In the genomic region with DNA sequence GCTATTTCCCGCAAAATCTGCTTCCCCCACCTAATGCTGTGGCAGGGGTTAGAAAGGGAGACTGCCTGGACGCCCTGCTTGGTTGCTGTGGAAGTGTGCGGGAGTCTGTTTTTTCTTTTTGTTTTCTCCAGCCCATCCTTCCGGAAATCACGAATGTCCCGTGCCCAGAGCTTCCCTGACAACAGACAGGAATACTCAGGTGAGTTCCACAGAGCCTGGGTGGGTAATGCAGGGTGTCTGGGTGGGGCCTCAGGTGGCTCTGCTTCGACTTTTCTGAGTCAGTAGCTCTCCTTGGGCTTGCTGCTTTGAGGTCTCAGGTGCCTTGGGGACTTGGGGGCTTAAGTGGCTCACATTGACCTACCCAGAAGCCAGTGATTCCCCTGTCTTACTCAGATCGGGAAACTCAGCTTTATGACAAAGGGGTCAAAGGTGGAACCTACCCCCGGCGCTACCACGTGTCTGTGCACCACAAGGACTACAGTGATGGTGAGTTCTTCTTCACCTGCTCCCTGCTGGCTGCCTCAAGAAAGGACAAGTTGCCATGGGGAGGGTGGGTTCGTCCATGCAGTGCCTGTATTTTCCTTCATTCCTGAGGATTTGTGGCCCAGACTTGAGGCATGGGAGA, we compare ENCODE assay signal across 18 cellular contexts. TPM values are rescaled to one million over a fixed set of nuclear protein-coding genes. Genes with fewer than 3 reads are reported as not detected.
DNase-seq lines count a peak whose midpoint lies in the region; ATAC-seq and TF ChIP-seq lines count a peak whose summit lies in the region.
"Had no signal": no experiment of that assay in that cellular context is flagged by ENCODE, and none has a peak within 500 bp of the region (broad histone marks: within the 10 kb centered on the region; RNA-seq: fewer than 3 reads in every experiment).

No MANE protein-coding gene starts in this region.

- H3K27me3 Mint-ChIP-seq in activated T-cell treated with anti-CD3 and anti-CD28 coated beads, Interleukin-2, amount 50 U/mL, for 4 hours (ENCODE audit: low read depth), result no peaks in the 10 kb centered on the region
- H3K27me3 Mint-ChIP-seq in activated naive CD8-positive, alpha-beta T cell treated with anti-CD3 and anti-CD28 coated beads, Interleukin-2, amount 50 U/mL, for 24 hours, result no peaks in the 10 kb centered on the region
- H3K27me3 Mint-ChIP-seq: dendritic cell treated with granulocyte-macrophage colony-stimulating factor and Interleukin-4, amounts not matched to agents 40 ng/mL and 50 ng/mL, for 4 days; naive B cell had no signal

- peaks cover 16% of the 10 kb centered on the region for H3K4me1 Mint-ChIP-seq in activated T-cell treated with anti-CD3 and anti-CD28 coated beads, Interleukin-2, amount 50 U/mL, for 4 hours (ENCODE audit: low read depth)
- H3K4me1 Mint-ChIP-seq in activated naive CD8-positive, alpha-beta T cell treated with anti-CD3 and anti-CD28 coated beads, Interleukin-2, amount 50 U/mL, for 24 hours, result peaks cover 26% of the 10 kb centered on the region

- no peak overlapping the region for H3K4me3 Mint-ChIP-seq in activated T-cell treated with anti-CD3 and anti-CD28 coated beads, Interleukin-2, amount 50 U/mL, for 4 hours
- H3K4me3 Mint-ChIP-seq in activated naive CD8-positive, alpha-beta T cell treated with anti-CD3 and anti-CD28 coated beads, Interleukin-2, amount 50 U/mL, for 24 hours, result no peak overlapping the region
- H3K4me3 Mint-ChIP-seq: dendritic cell treated with granulocyte-macrophage colony-stimulating factor and Interleukin-4, amounts not matched to agents 40 ng/mL and 50 ng/mL, for 4 days; naive B cell; T-helper 2 cell treated with Interferon-gamma antibody and Interleukin-4, amounts not matched to agents 5 μg/mL and 100 μg/mL, for 36 hours had no signal

- H3K27ac Mint-ChIP-seq in activated naive CD8-positive, alpha-beta T cell treated with anti-CD3 and anti-CD28 coated beads, Interleukin-2, amount 50 U/mL, for 24 hours, result peak overlapping the region; percentile 77
- H3K27ac Mint-ChIP-seq: dendritic cell treated with granulocyte-macrophage colony-stimulating factor and Interleukin-4, amounts not matched to agents 40 ng/mL and 50 ng/mL, for 4 days; T-helper 2 cell treated with Interferon-gamma antibody and Interleukin-4, amounts not matched to agents 5 μg/mL and 100 μg/mL, for 36 hours had no signal

- TF ChIP-seq CTCF in GM12874 (IDR thresholded peaks at IDR 0.05; ENCODE audit: insufficient read depth, low read depth, low read length), result peak; percentile 16; the same call in 1 of the 2 replicates

- ATAC-seq in activated T-cell treated with anti-CD3 and anti-CD28 coated beads, Interleukin-2, amount 50 U/mL, for 4 hours, result peak; percentile 33 to 35
- peak; percentile 37 for ATAC-seq in activated naive CD8-positive, alpha-beta T cell treated with anti-CD3 and anti-CD28 coated beads, Interleukin-2, amount 50 U/mL, for 24 hours
- ATAC-seq in HG03159 (IDR thresholded peaks at IDR 0.05; ENCODE audit: unreplicated experiment), result no peak
- ATAC-seq: upper lobe of right lung had no signal

- peaks cover 35% of the 10 kb centered on the region for H3K36me3 Mint-ChIP-seq in activated T-cell treated with anti-CD3 and anti-CD28 coated beads, Interleukin-2, amount 50 U/mL, for 4 hours (ENCODE audit: insufficient read depth)
- peaks cover 12% of the 10 kb centered on the region for H3K36me3 Mint-ChIP-seq in activated naive CD8-positive, alpha-beta T cell treated with anti-CD3 and anti-CD28 coated beads, Interleukin-2, amount 50 U/mL, for 24 hours (ENCODE audit: low read depth)

- no peaks in the 10 kb centered on the region for H3K9me3 Mint-ChIP-seq in activated T-cell treated with anti-CD3 and anti-CD28 coated beads, Interleukin-2, amount 50 U/mL, for 4 hours
- no peaks in the 10 kb centered on the region for H3K9me3 Mint-ChIP-seq in activated naive CD8-positive, alpha-beta T cell treated with anti-CD3 and anti-CD28 coated beads, Interleukin-2, amount 50 U/mL, for 24 hours
- H3K9me3 Mint-ChIP-seq: dendritic cell treated with granulocyte-macrophage colony-stimulating factor and Interleukin-4, amounts not matched to agents 40 ng/mL and 50 ng/mL, for 4 days; naive B cell; T-helper 2 cell treated with Interferon-gamma antibody and Interleukin-4, amounts not matched to agents 5 μg/mL and 100 μg/mL, for 36 hours had no signal

- DNase-seq in activated T-cell treated with anti-CD3 and anti-CD28 coated beads, Interleukin-2, amount 50 U/mL, for 4 hours, result no peak
- DNase-seq in activated T-cell treated with anti-CD3 and anti-CD28 coated beads for 4 hours (no peak), NOMO-1 treated with dmso at 0.1 percent for 144 hours (lab: John Stamatoyannopoulos, UW; ENCODE audit: unreplicated experiment) (no peak), GOT3 (lab: John Stamatoyannopoulos, UW) (no peak)
- no peak for DNase-seq in activated naive CD8-positive, alpha-beta T cell treated with anti-CD3 and anti-CD28 coated beads, Interleukin-2, amount 50 U/mL, for 24 hours
- DNase-seq in stimulated activated CD8-positive, alpha-beta memory T cell treated with anti-CD3 and anti-CD28 coated beads, Interleukin-4, amount 100 ng/mL, for 48 hours, result peak; percentile 52
- DNase-seq: aorta, Kasumi-1, mammary epithelial cell, naive B cell, NCI-H1694 treated with DMSO at 0.1 percent for 48 hours, NCI-H526, ovary, upper lobe of right lung had no signal

RNA-seq across cellular contexts. Expression of gene LIMD2, which starts 11.4 kb away (rescaled TPM):
- total RNA-seq in activated T-cell treated with anti-CD3 and anti-CD28 coated beads, Interleukin-2, amount 50 U/mL, for 4 hours, result 100 to 1,000 TPM; 119 to 169 (median 146) TPM

RNA-seq across cellular contexts. Expression of gene STRADA, which starts 53.1 kb away (rescaled TPM):
- 10 to 100 TPM; 35.8 to 37.7 (median 35.9) TPM for total RNA-seq in activated T-cell treated with anti-CD3 and anti-CD28 coated beads, Interleukin-2, amount 50 U/mL, for 4 hours
